Comparison of ENCODE assay signal across 11 cellular contexts in the genomic region with DNA sequence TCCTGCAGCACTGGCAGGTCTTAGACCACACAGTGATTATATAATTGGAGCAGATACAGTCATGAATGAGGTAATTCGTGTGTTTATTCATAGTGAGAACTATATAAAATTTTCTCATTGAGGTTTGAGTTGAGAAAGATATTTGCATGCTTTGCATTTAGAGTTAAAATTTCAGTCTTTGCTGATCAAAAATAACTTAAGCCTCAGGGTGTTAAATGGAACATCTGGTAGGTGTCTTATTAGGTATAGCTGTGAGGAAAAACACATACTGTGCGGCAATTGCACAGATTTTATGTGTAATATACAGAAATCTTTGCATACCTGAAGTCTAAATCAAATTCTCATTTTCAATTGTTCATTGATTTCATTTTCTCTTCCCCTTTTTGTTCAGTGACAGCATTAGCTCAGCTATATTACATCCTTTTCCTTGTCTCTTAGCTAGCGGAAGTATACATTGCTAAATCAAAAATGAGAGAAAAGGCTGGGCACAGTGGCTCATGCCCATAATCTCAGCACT. TPM values are rescaled to one million over a fixed set of nuclear protein-coding genes. Genes with fewer than 3 reads are reported as not detected.
DNase-seq lines count a peak whose midpoint lies in the region; ATAC-seq and TF ChIP-seq lines count a peak whose summit lies in the region.
"Had no signal": no experiment of that assay in that cellular context is flagged by ENCODE, and none has a peak within 500 bp of the region (broad histone marks: within the 10 kb centered on the region; RNA-seq: fewer than 3 reads in every experiment).

No MANE protein-coding gene starts in this region.

- intact Hi-C loops in CD4-positive, alpha-beta T cell (cut with DNase I, micrococcal nuclease) = no loop called here
- intact Hi-C loops in body of pancreas (cut with DNase I) = no loop called here
- intact Hi-C loops in activated T-helper 1 cell treated with anti-CD3 and anti-CD28 coated beads, Interleukin-12 subunit alpha, Interleukin-12 subunit beta, Interleukin-2, Interleukin-4 antibody, amounts not matched to agents 30 ng/mL and 10 ng/mL and 1 ng/mL, durations not matched to agents 14 hours and 24 hours and 36 hours (cut with micrococcal nuclease) = no loop called here

- WGBS in body of pancreas, 2 donors = 83 to 87% methylated on average over 3 of the region's 3 CpGs

- H3K9me3 Mint-ChIP-seq in CD4-positive, alpha-beta T cell = no peaks in the 10 kb centered on the region
- no peaks in the 10 kb centered on the region for H3K9me3 Mint-ChIP-seq in activated T-helper 1 cell treated with anti-CD3 and anti-CD28 coated beads, Interleukin-12 subunit alpha, Interleukin-12 subunit beta, Interleukin-2, Interleukin-4 antibody, amounts not matched to agents 30 ng/mL and 10 ng/mL and 1 ng/mL, durations not matched to agents 14 hours and 24 hours and 36 hours

- no peaks in the 10 kb centered on the region for H3K27me3 Mint-ChIP-seq in CD4-positive, alpha-beta T cell
- H3K27me3 Mint-ChIP-seq in activated T-helper 1 cell treated with anti-CD3 and anti-CD28 coated beads, Interleukin-12 subunit alpha, Interleukin-12 subunit beta, Interleukin-2, Interleukin-4 antibody, amounts not matched to agents 30 ng/mL and 10 ng/mL and 1 ng/mL, durations not matched to agents 14 hours and 24 hours and 36 hours (ENCODE audit: insufficient read depth) = no peaks in the 10 kb centered on the region

- peaks cover 15% of the 10 kb centered on the region for H3K4me1 Mint-ChIP-seq in CD4-positive, alpha-beta T cell (ENCODE audit: low read depth)
- H3K4me1 Mint-ChIP-seq in activated T-helper 1 cell treated with anti-CD3 and anti-CD28 coated beads, Interleukin-12 subunit alpha, Interleukin-12 subunit beta, Interleukin-2, Interleukin-4 antibody, amounts not matched to agents 30 ng/mL and 10 ng/mL and 1 ng/mL, durations not matched to agents 14 hours and 24 hours and 36 hours (ENCODE audit: low read depth) = peaks cover 7% of the 10 kb centered on the region

- no peak for ATAC-seq in CD4-positive, alpha-beta T cell (ENCODE audit: poor library complexity)
- ATAC-seq in GM19372 (IDR thresholded peaks at IDR 0.05; ENCODE audit: low read depth, unreplicated experiment) = peak; percentile 77
- peak; percentile 89 for ATAC-seq in HG02885 (IDR thresholded peaks at IDR 0.05; ENCODE audit: poor library complexity, unreplicated experiment)
- ATAC-seq in body of pancreas = no peak
- ATAC-seq: left ventricle myocardium superior had no signal

- H3K9me3 ChIP-seq in CD4-positive, alpha-beta T cell (ENCODE audit: control insufficient read depth, low read length) = no peaks in the 10 kb centered on the region
- H3K9me3 ChIP-seq in body of pancreas = no peaks in the 10 kb centered on the region
- H3K9me3 ChIP-seq: Peyer's patch had no signal

- POLR2A ChIA-PET in CD4-positive, alpha-beta T cell (lab: Charles Lee) = interaction anchor here (0.9 kb wide), 1 partner anchor 21 kb away, joined by 5 read pairs; the partner anchor contains the start of gene GORASP2

- H3K4me3 ChIP-seq in body of pancreas = no peak overlapping the region
- H3K4me3 ChIP-seq: Peyer's patch had no signal

- H3K4me3 Mint-ChIP-seq in CD4-positive, alpha-beta T cell = no peak overlapping the region
- no peak overlapping the region for H3K4me3 Mint-ChIP-seq in activated T-helper 1 cell treated with anti-CD3 and anti-CD28 coated beads, Interleukin-12 subunit alpha, Interleukin-12 subunit beta, Interleukin-2, Interleukin-4 antibody, amounts not matched to agents 30 ng/mL and 10 ng/mL and 1 ng/mL, durations not matched to agents 14 hours and 24 hours and 36 hours

- H3K27me3 ChIP-seq in CD4-positive, alpha-beta T cell (ENCODE audit: control insufficient read depth, insufficient read depth, low read length) = no peaks in the 10 kb centered on the region
- no peaks in the 10 kb centered on the region for H3K27me3 ChIP-seq in body of pancreas
- H3K27me3 ChIP-seq: Peyer's patch had no signal

- no peak for DNase-seq in CD4-positive, alpha-beta T cell
- peak; percentile 71 for DNase-seq in MV-4-11 (lab: John Stamatoyannopoulos, UW)
- no peak for DNase-seq in central memory CD4-positive, alpha-beta T cell
- DNase-seq in body of pancreas = no peak
- no peak for DNase-seq in activated T-helper 1 cell treated with anti-CD3 and anti-CD28 coated beads, Interleukin-12 subunit alpha, Interleukin-12 subunit beta, Interleukin-2, Interleukin-4 antibody, amounts not matched to agents 30 ng/mL and 10 ng/mL and 1 ng/mL, durations not matched to agents 14 hours and 24 hours and 36 hours (ENCODE audit: low spot score)
- DNase-seq in activated naive CD4-positive, alpha-beta T cell (lab: John Stamatoyannopoulos, UW) = no peak
- DNase-seq: left ventricle myocardium superior, Peyer's patch, retina had no signal

- H3K27ac ChIP-seq in CD4-positive, alpha-beta T cell (ENCODE audit: low read depth, low read length) = no peak overlapping the region
- no peak overlapping the region for H3K27ac ChIP-seq in body of pancreas
- H3K27ac ChIP-seq: Peyer's patch had no signal

- no peak for TF ChIP-seq POLR2A in body of pancreas (IDR thresholded peaks at IDR 0.05)

- peaks cover 5 to 44% of the 10 kb centered on the region in 2 donors for H3K36me3 ChIP-seq in body of pancreas (replicated peaks in 1 of 2; ENCODE audit: insufficient read depth in 1 of 2, low read depth in 2 of 2)

- H3K4me1 ChIP-seq in body of pancreas = peaks cover 12% of the 10 kb centered on the region
- H3K4me1 ChIP-seq: Peyer's patch had no signal

- peaks cover 78% of the 10 kb centered on the region for H3K36me3 Mint-ChIP-seq in CD4-positive, alpha-beta T cell (ENCODE audit: low read depth)
- H3K36me3 Mint-ChIP-seq in activated T-helper 1 cell treated with anti-CD3 and anti-CD28 coated beads, Interleukin-12 subunit alpha, Interleukin-12 subunit beta, Interleukin-2, Interleukin-4 antibody, amounts not matched to agents 30 ng/mL and 10 ng/mL and 1 ng/mL, durations not matched to agents 14 hours and 24 hours and 36 hours (ENCODE audit: low read depth) = peaks cover 45% of the 10 kb centered on the region

- no peak for TF ChIP-seq CTCF in CD4-positive, alpha-beta T cell (IDR thresholded peaks at IDR 0.05)
- TF ChIP-seq CTCF in body of pancreas (IDR thresholded peaks at IDR 0.05) = no peak

- H3K27ac Mint-ChIP-seq in CD4-positive, alpha-beta T cell = peak overlapping the region; percentile 48
- no peak overlapping the region for H3K27ac Mint-ChIP-seq in activated T-helper 1 cell treated with anti-CD3 and anti-CD28 coated beads, Interleukin-12 subunit alpha, Interleukin-12 subunit beta, Interleukin-2, Interleukin-4 antibody, amounts not matched to agents 30 ng/mL and 10 ng/mL and 1 ng/mL, durations not matched to agents 14 hours and 24 hours and 36 hours

- CTCF ChIA-PET in CD4-positive, alpha-beta T cell (lab: Charles Lee) = no interaction called here

RNA-seq across cellular contexts. Expression of gene GORASP2, which starts 21.2 kb away (rescaled TPM):
- 10 to 100 TPM; 87.3 to 95.7 TPM for total RNA-seq in CD4-positive, alpha-beta T cell
- total RNA-seq in body of pancreas = 10 to 100 TPM; 44.4 to 65.6 TPM
- total RNA-seq in activated T-helper 1 cell treated with anti-CD3 and anti-CD28 coated beads, Interleukin-12 subunit alpha, Interleukin-12 subunit beta, Interleukin-2, Interleukin-4 antibody, amounts not matched to agents 30 ng/mL and 10 ng/mL and 1 ng/mL, durations not matched to agents 14 hours and 24 hours and 36 hours = 99.5 and 104 TPM in 2 replicates

Comparison
In these comparisons a context has a peak if more than half of its experiments do, and no peak if none do; other contexts are left out.
1. ATAC-seq: peak in GM19372 (single experiment) and HG02885 (single experiment); none in CD4-positive, alpha-beta T cell (single experiment) and body of pancreas (single experiment).